11 cellular contexts compared by ENCODE assay signal in genomic region chr10:104333728-104334373, GRCh38. TPM values are rescaled to one million over a fixed set of nuclear protein-coding genes. Genes with fewer than 3 reads are reported as not detected.
A peak's percentile ranks its signal among the peaks of the same experiment; 100 is the strongest.
DNase-seq lines count a peak whose midpoint lies in the region; ATAC-seq and TF ChIP-seq lines count a peak whose summit lies in the region.
"Had no signal": no experiment of that assay in that cellular context is flagged by ENCODE, and none has a peak within 500 bp of the region (broad histone marks: within the 10 kb centered on the region; RNA-seq: fewer than 3 reads in every experiment).

No MANE protein-coding gene starts in this region.

- TF ChIP-seq CTCF in brain microvascular endothelial cell (IDR thresholded peaks at IDR 0.05; ENCODE audit: low read depth, low read length, missing control alignments) (no peak), nephron progenitor cell (IDR thresholded peaks at IDR 0.05) (no peak)

- H3K27me3 ChIP-seq in ACC112 (ENCODE audit: insufficient read depth, low read length) (no peaks in the 10 kb centered on the region), brain microvascular endothelial cell (replicated peaks) (no peaks in the 10 kb centered on the region)

- no peak for ATAC-seq in HG03469 (IDR thresholded peaks at IDR 0.05; ENCODE audit: unreplicated experiment)

- no peaks in the 10 kb centered on the region for H3K9me3 Mint-ChIP-seq in nephron progenitor cell
- H3K9me3 Mint-ChIP-seq: dendritic cell treated with granulocyte-macrophage colony-stimulating factor and Interleukin-4, amounts not matched to agents 40 ng/mL and 50 ng/mL, for 4 days had no signal

- H3K4me1 ChIP-seq in ACC112 (ENCODE audit: control insufficient read depth, insufficient read depth, low read length, unreplicated experiment) = peaks cover 71% of the 10 kb centered on the region

- H3K36me3 ChIP-seq in ACC112 (ENCODE audit: insufficient read depth, low read length) (peaks cover 8% of the 10 kb centered on the region; the same call in 1 of the 2 replicates), brain microvascular endothelial cell (replicated peaks) (peaks cover 41% of the 10 kb centered on the region)

- H3K27ac ChIP-seq in ACC112 (ENCODE audit: low read depth, low read length) (peak overlapping the region; percentile 100), brain microvascular endothelial cell (peak overlapping the region; percentile 98)

- H3K79me2 ChIP-seq in ACC112 (ENCODE audit: control insufficient read depth, insufficient read depth, low read length, unreplicated experiment) = peaks cover 84% of the 10 kb centered on the region

- no peak overlapping the region for H2AFZ ChIP-seq in ACC112 (ENCODE audit: low read length, unreplicated experiment)

- peak; percentile 18 for DNase-seq in NCI-H2029 treated with DMSO at 0.1 percent for 48 hours (lab: John Stamatoyannopoulos, UW)
- no peak for DNase-seq in brain microvascular endothelial cell
- no peak for DNase-seq in nephron progenitor cell
- no peak for DNase-seq in H4 (ENCODE audit: low spot score)
- no peak for DNase-seq in activated gamma-delta T cell treated with Interleukin-2 at 50 U/mL for 16 hours
- no peak for DNase-seq in NCI-H2171 (lab: John Stamatoyannopoulos, UW)
- DNase-seq: Calu3, NCI-H226 had no signal

- H3K4me3 ChIP-seq in ACC112 (ENCODE audit: low read depth, low read length) (0 out of 2 replicates have a peak overlapping the region, but pooled peaks have one; percentile 16), brain microvascular endothelial cell (ENCODE audit: low read depth, low read length) (peak overlapping the region; percentile 24)

- H3K27ac Mint-ChIP-seq in nephron progenitor cell = peak overlapping the region; percentile 50
- H3K27ac Mint-ChIP-seq: dendritic cell treated with granulocyte-macrophage colony-stimulating factor and Interleukin-4, amounts not matched to agents 40 ng/mL and 50 ng/mL, for 4 days had no signal

- peak overlapping the region; percentile 51 for H3K4me3 Mint-ChIP-seq in nephron progenitor cell
- H3K4me3 Mint-ChIP-seq: dendritic cell treated with granulocyte-macrophage colony-stimulating factor and Interleukin-4, amounts not matched to agents 40 ng/mL and 50 ng/mL, for 4 days had no signal

- H3K4me1 Mint-ChIP-seq in nephron progenitor cell = peaks cover 87% of the 10 kb centered on the region

- peaks cover 3% of the 10 kb centered on the region for H3K27me3 Mint-ChIP-seq in nephron progenitor cell (ENCODE audit: low read depth, poor library complexity)
- H3K27me3 Mint-ChIP-seq: dendritic cell treated with granulocyte-macrophage colony-stimulating factor and Interleukin-4, amounts not matched to agents 40 ng/mL and 50 ng/mL, for 4 days had no signal

- in situ Hi-C loops in brain microvascular endothelial cell (cut with HindIII; ENCODE audit: low pct_ligation_motif_present, low sequenced_read_pairs) = no loop called here

- no peaks in the 10 kb centered on the region for H3K36me3 Mint-ChIP-seq in nephron progenitor cell (ENCODE audit: low read depth)

RNA-seq across cellular contexts. Expression of gene ITPRIP, which starts 4.4 kb away (rescaled TPM):
- total RNA-seq in H4 (2014; rRNA removed; shearing (Covaris generic)) = 1.3 and 3.3 TPM in 2 replicates

RNA-seq across cellular contexts. Expression of gene CFAP58, which starts 19.8 kb away (rescaled TPM):
- 0.08 and 0.12 TPM in 2 replicates for total RNA-seq in H4 (2014; rRNA removed; shearing (Covaris generic))
- total RNA-seq: Calu3 had no signal
